ENCODE assay signal across 20 cellular contexts in genomic region chr2:12883911-12884310, GRCh38.
A peak's percentile ranks its signal among the peaks of the same experiment; 100 is the strongest.
DNase-seq lines count a peak whose midpoint lies in the region; FAIRE-seq and TF ChIP-seq lines count a peak whose summit lies in the region.
"Had no signal": no experiment of that assay in that cellular context is flagged by ENCODE, and none has a peak within 500 bp of the region (broad histone marks: within the 10 kb centered on the region; RNA-seq: fewer than 3 reads in every experiment).

No MANE protein-coding gene starts in this region.

- H2BK15ac ChIP-seq in neuronal stem cell (ENCODE audit: low read length) = no peak overlapping the region

- H2AFZ ChIP-seq in endothelial cell of umbilical vein (ENCODE audit: low read depth, low read length) = no peak overlapping the region
- peak overlapping the region; percentile 37 for H2AFZ ChIP-seq in neuronal stem cell (ENCODE audit: low read length)

- FAIRE-seq in endothelial cell of umbilical vein (lab: Jason Lieb, UNC) = no peak
- FAIRE-seq: GM12878 had no signal

- H3K27ac ChIP-seq in endothelial cell of umbilical vein (ENCODE audit: insufficient read depth, low read depth, low read length) (peak overlapping the region; percentile 70), neuronal stem cell (replicated peaks; ENCODE audit: low read length) (no peak overlapping the region)
- H3K27ac ChIP-seq: gastroesophageal sphincter, ovary had no signal

- H4K8ac ChIP-seq in neuronal stem cell (ENCODE audit: low read depth, low read length) = no peak overlapping the region

- no peak overlapping the region for H3K4me2 ChIP-seq in endothelial cell of umbilical vein (ENCODE audit: insufficient read depth, low read length)
- H3K4me2 ChIP-seq in neuronal stem cell (ENCODE audit: insufficient read depth, low read length, poor library complexity, severe bottlenecking) = no peak overlapping the region

- intact Hi-C loops in endothelial cell of umbilical vein (cut with micrococcal nuclease) = loop anchor here (1.0 kb wide), 2 partner anchors 27 to 65 kb away; no protein-coding TSS in a partner anchor

- no peak overlapping the region for H3K23ac ChIP-seq in neuronal stem cell (ENCODE audit: low read depth, low read length, poor library complexity)

- H3K9ac ChIP-seq in endothelial cell of umbilical vein (replicated peaks; ENCODE audit: extremely low read depth, insufficient read depth, low read length) (no peak overlapping the region), neuronal stem cell (ENCODE audit: low read depth, low read length, poor library complexity) (no peak overlapping the region)

- H4K91ac ChIP-seq in neuronal stem cell (ENCODE audit: low read depth, low read length, poor library complexity) = no peak overlapping the region

- WGBS in neuronal stem cell (ENCODE audit: extremely low coverage in 2 of 2, insufficient read length in 2 of 2, insufficient replicate concordance in 1 of 2), 2 donors = 100% methylated on average over 1 of the region's 2 CpGs; no CpG with 5 or more reads in 1 of the 2 donors

- TF ChIP-seq CTCF in endothelial cell of umbilical vein (IDR thresholded peaks at IDR 0.05; ENCODE audit: extremely low read depth in 1 of 2, insufficient read depth in 1 of 2, low read depth in 1 of 2, low read length in 2 of 2) = no peak

- H3K9me1 ChIP-seq in endothelial cell of umbilical vein (replicated peaks; ENCODE audit: control insufficient read depth, extremely low read depth, insufficient read depth, low read length) = no peaks in the 10 kb centered on the region

- CTCF ChIA-PET in endothelial cell of umbilical vein (lab: Charles Lee) = interaction anchor here (1.1 kb wide), 1 partner anchor 47 kb away, joined by 4 read pairs; no protein-coding TSS in a partner anchor

- no peaks in the 10 kb centered on the region for H3K79me1 ChIP-seq in neuronal stem cell (ENCODE audit: low read depth, low read length)

- H3K9me3 ChIP-seq in endothelial cell of umbilical vein (replicated peaks; ENCODE audit: control insufficient read depth, insufficient read depth, low read length) (no peaks in the 10 kb centered on the region), neuronal stem cell (replicated peaks in 1 of 2; ENCODE audit: control insufficient read depth in 2 of 2, insufficient read depth in 1 of 2, low read depth in 1 of 2, low read length in 2 of 2) (no peaks in the 10 kb centered on the region)
- H3K9me3 ChIP-seq: gastroesophageal sphincter, HAP-1, ovary had no signal

- no peak overlapping the region for H3K18ac ChIP-seq in neuronal stem cell (ENCODE audit: low read length)

- peaks cover 17% of the 10 kb centered on the region for H3K4me1 ChIP-seq in endothelial cell of umbilical vein (ENCODE audit: control insufficient read depth, extremely low read depth, insufficient read depth, low read length)
- peaks cover 0 to 1% of the 10 kb centered on the region in 2 donors for H3K4me1 ChIP-seq in neuronal stem cell (ENCODE audit: control insufficient read depth in 2 of 2, insufficient read depth in 1 of 2, low read depth in 1 of 2, low read length in 2 of 2)
- H3K4me1 ChIP-seq: HAP-1 had no signal

- H2BK120ac ChIP-seq in neuronal stem cell (ENCODE audit: low read depth, low read length) = no peak overlapping the region

- no TSS peak for BruUV-seq in endothelial cell of umbilical vein (replicated peaks; lab: Mats Ljungman, UMichigan)

- H3K79me2 ChIP-seq in endothelial cell of umbilical vein (ENCODE audit: control insufficient read depth, insufficient read depth, low read length) = no peaks in the 10 kb centered on the region

- H3K14ac ChIP-seq in neuronal stem cell (ENCODE audit: low read length) = no peak overlapping the region

- POLR2A ChIA-PET in endothelial cell of umbilical vein (lab: Charles Lee) = no interaction called here

- TF ChIP-seq POLR2A in endothelial cell of umbilical vein (IDR thresholded peaks at IDR 0.05; ENCODE audit: low read depth, low read length) = no peak

- dilution Hi-C loops in endothelial cell of umbilical vein (cut with MboI; ENCODE audit: extremely low pct_ligation_motif_present, low sequenced_read_pairs) = no loop called here

- H3K27me3 ChIP-seq in endothelial cell of umbilical vein (ENCODE audit: control insufficient read depth in 2 of 2, insufficient read depth in 2 of 2, low read length in 2 of 2) = no peaks in the 10 kb centered on the region
- no peaks in the 10 kb centered on the region for H3K27me3 ChIP-seq in neuronal stem cell (ENCODE audit: control insufficient read depth in 3 of 3, insufficient read depth in 3 of 3, low read depth in 1 of 3, low read length in 3 of 3)
- H3K27me3 ChIP-seq: gastroesophageal sphincter, ovary had no signal

- H2BK5ac ChIP-seq in neuronal stem cell (ENCODE audit: low read length) = no peak overlapping the region

- no peak overlapping the region for H3K4ac ChIP-seq in neuronal stem cell (ENCODE audit: low read length)

- H3K36me3 ChIP-seq in endothelial cell of umbilical vein (ENCODE audit: control insufficient read depth in 2 of 2, extremely low read depth in 1 of 2, insufficient read depth in 2 of 2, low read length in 2 of 2) (no peaks in the 10 kb centered on the region), neuronal stem cell (replicated peaks in 1 of 2; ENCODE audit: control insufficient read depth in 2 of 2, insufficient read depth in 2 of 2, low read length in 2 of 2) (no peaks in the 10 kb centered on the region)
- H3K36me3 ChIP-seq: gastroesophageal sphincter, HAP-1, ovary had no signal

- H3K4me3 ChIP-seq in endothelial cell of umbilical vein (replicated peaks in 1 of 3; ENCODE audit: insufficient read depth in 1 of 3, low read depth in 1 of 3, low read length in 3 of 3) (no peak overlapping the region), neuronal stem cell (ENCODE audit: low read length in 2 of 2) (no peak overlapping the region)
- H3K4me3 ChIP-seq: gastroesophageal sphincter, GM12878, HAP-1, ovary had no signal

- no peaks in the 10 kb centered on the region for H4K20me1 ChIP-seq in endothelial cell of umbilical vein (replicated peaks; ENCODE audit: control insufficient read depth, extremely low read depth, insufficient read depth, low read length)

- no peak overlapping the region for H2AK5ac ChIP-seq in neuronal stem cell (ENCODE audit: low read depth, low read length)

- H2BK12ac ChIP-seq in neuronal stem cell (ENCODE audit: low read length) = no peak overlapping the region

- DNase-seq in EL = peak; percentile 50
- DNase-seq in MV-4-11 (lab: John Stamatoyannopoulos, UW) = peak; percentile 16
- no peak for DNase-seq in endothelial cell of umbilical vein (ENCODE audit: low read depth, low spot score)
- DNase-seq in neuronal stem cell (ENCODE audit: low spot score) = no peak
- no peak for DNase-seq in inferior parietal cortex (ENCODE audit: extremely low spot score)
- no peak for DNase-seq in ureter (ENCODE audit: low spot score)
- no peak for DNase-seq in activated T-cell treated with anti-CD3 and anti-CD28 coated beads for 4 hours
- DNase-seq: activated CD8-positive, alpha-beta memory T cell treated with anti-CD3 and anti-CD28 coated beads for 24 hours; activated effector memory CD4-positive, alpha-beta T cell treated with Interleukin-2 at 50 U/mL for 16 hours; CD4-positive, CD25-positive, alpha-beta regulatory T cell; DND-41; immature natural killer cell; NCI-H1436; NCI-H345; ovary; stimulated activated CD4-positive, alpha-beta T cell treated with anti-CD3 and anti-CD28 coated beads, Interleukin-12 subunit alpha, Interleukin-12 subunit beta, amount 100 ng/mL, for 4 hours; stimulated activated naive CD8-positive, alpha-beta T cell treated with anti-CD3 and anti-CD28 coated beads, Interleukin-15, amount 100 ng/mL, for 72 hours had no signal

TF ChIP-seq in endothelial cell of umbilical vein, 7 proteins besides CTCF, POLR2A, EP300 and RAD21:
- TF ChIP-seq MAX (IDR thresholded peaks at IDR 0.05; ENCODE audit: insufficient read depth, insufficient read length) (no peak), JUN (IDR thresholded peaks at IDR 0.05; ENCODE audit: borderline replicate concordance, insufficient read depth, insufficient read length, low read depth) (no peak), POLR2AphosphoS5 (IDR thresholded peaks at IDR 0.05; ENCODE audit: insufficient read depth, low read depth, low read length) (no peak), MYC (IDR thresholded peaks at IDR 0.05; ENCODE audit: low read depth, low read length) (no peak), EZH2 (IDR thresholded peaks at IDR 0.05; ENCODE audit: borderline replicate concordance, low read depth, low read length, severe bottlenecking) (no peak), FOS (IDR thresholded peaks at IDR 0.05; ENCODE audit: borderline replicate concordance, insufficient read depth, low read length) (no peak), GATA2 (IDR thresholded peaks at IDR 0.05; ENCODE audit: insufficient read depth, insufficient read length, low read depth, low read length) (no peak)

Comparison
In these comparisons a context has a peak if more than half of its experiments do, and no peak if none do; other contexts are left out.
1. DNase-seq: peak in EL (single experiment) and MV-4-11 (single experiment); none in endothelial cell of umbilical vein (single experiment), neuronal stem cell (single experiment), inferior parietal cortex (single experiment), ureter (single experiment) and activated T-cell treated with anti-CD3 and anti-CD28 coated beads for 4 hours (single experiment).